ENCODE assay signal across 8 cellular contexts in the genomic region with DNA sequence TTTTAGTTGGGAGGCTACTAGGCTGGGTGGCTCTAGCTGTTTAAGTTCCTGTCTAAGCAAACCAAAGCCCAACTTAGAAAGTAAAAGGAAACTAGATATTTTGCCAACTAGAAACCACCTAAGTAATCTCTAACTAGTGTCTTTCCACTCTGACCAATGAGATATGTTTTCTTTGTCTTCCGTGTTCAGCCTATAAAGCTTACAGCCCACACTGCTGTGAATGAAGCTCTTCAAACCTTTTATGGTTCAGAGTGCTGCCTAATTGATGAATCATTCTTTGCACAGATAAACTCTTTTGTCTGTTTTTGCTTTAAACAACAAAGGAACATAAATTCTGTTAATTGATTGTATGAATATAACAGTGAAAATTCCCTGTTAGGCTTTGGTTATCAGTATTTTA.
A peak's percentile ranks its signal among the peaks of the same experiment; 100 is the strongest.
DNase-seq lines count a peak whose midpoint lies in the region; ATAC-seq and TF ChIP-seq lines count a peak whose summit lies in the region.

No MANE protein-coding gene starts in this region.

- H3K27ac Mint-ChIP-seq in activated naive CD4-positive, alpha-beta T cell treated with anti-CD3 and anti-CD28 coated beads, Interleukin-2, amount 50 U/mL, for 24 hours: peak overlapping the region; percentile 75
- no peak overlapping the region for H3K27ac Mint-ChIP-seq in WTC11

- H3K4me3 ChIP-seq in epithelial cell of esophagus (ENCODE audit: low read length): no peak overlapping the region

- H3K27me3 Mint-ChIP-seq in activated naive CD4-positive, alpha-beta T cell treated with anti-CD3 and anti-CD28 coated beads, Interleukin-2, amount 50 U/mL, for 24 hours: no peaks in the 10 kb centered on the region
- no peaks in the 10 kb centered on the region for H3K27me3 Mint-ChIP-seq in WTC11 (ENCODE audit: low read depth)

- no peaks in the 10 kb centered on the region for H3K9me3 Mint-ChIP-seq in activated naive CD4-positive, alpha-beta T cell treated with anti-CD3 and anti-CD28 coated beads, Interleukin-2, amount 50 U/mL, for 24 hours
- no peaks in the 10 kb centered on the region for H3K9me3 Mint-ChIP-seq in WTC11

- no peak for ATAC-seq in WTC11
- no peak for ATAC-seq in HG03175 (IDR thresholded peaks at IDR 0.05; ENCODE audit: unreplicated experiment)

- peaks cover 16% of the 10 kb centered on the region for H3K36me3 Mint-ChIP-seq in activated naive CD4-positive, alpha-beta T cell treated with anti-CD3 and anti-CD28 coated beads, Interleukin-2, amount 50 U/mL, for 24 hours
- H3K36me3 Mint-ChIP-seq in WTC11: no peaks in the 10 kb centered on the region

- H3K4me3 Mint-ChIP-seq in activated naive CD4-positive, alpha-beta T cell treated with anti-CD3 and anti-CD28 coated beads, Interleukin-2, amount 50 U/mL, for 24 hours: peak overlapping the region; percentile 44
- no peak overlapping the region for H3K4me3 Mint-ChIP-seq in WTC11

- DNase-seq in activated naive CD4-positive, alpha-beta T cell (lab: John Stamatoyannopoulos, UW): no peak
- DNase-seq in NCI-H69 (lab: John Stamatoyannopoulos, UW) (peak; percentile 72), epithelial cell of esophagus (ENCODE audit: low read depth) (peak; percentile 65), WTC11 (ENCODE audit: low spot score) (no peak), midbrain (lab: John Stamatoyannopoulos, UW) (no peak), NCI-H1694 treated with DMSO at 0.1 percent for 48 hours (lab: John Stamatoyannopoulos, UW) (no peak)

- POLR2A ChIA-PET in WTC11 (lab: Charles Lee): no interaction called here

- CTCF ChIA-PET in WTC11 (lab: Charles Lee): no interaction called here

- peaks cover 82% of the 10 kb centered on the region for H3K4me1 Mint-ChIP-seq in activated naive CD4-positive, alpha-beta T cell treated with anti-CD3 and anti-CD28 coated beads, Interleukin-2, amount 50 U/mL, for 24 hours
- peaks cover 78% of the 10 kb centered on the region for H3K4me1 Mint-ChIP-seq in WTC11

- no peak for TF ChIP-seq CTCF in epithelial cell of esophagus (IDR thresholded peaks at IDR 0.05; ENCODE audit: insufficient read depth, low read depth, low read length, missing control alignments)
- TF ChIP-seq CTCF in WTC11 (IDR thresholded peaks at IDR 0.05): no peak

TF ChIP-seq in WTC11, 78 proteins besides CTCF, POLR2A, EP300 and RAD21:
- TF ChIP-seq, protein P1, sequence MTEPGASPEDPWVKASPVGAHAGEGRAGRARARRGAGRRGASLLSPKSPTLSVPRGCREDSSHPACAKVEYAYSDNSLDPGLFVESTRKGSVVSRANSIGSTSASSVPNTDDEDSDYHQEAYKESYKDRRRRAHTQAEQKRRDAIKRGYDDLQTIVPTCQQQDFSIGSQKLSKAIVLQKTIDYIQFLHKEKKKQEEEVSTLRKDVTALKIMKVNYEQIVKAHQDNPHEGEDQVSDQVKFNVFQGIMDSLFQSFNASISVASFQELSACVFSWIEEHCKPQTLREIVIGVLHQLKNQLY (CRISPR knock-in tag; IDR thresholded peaks at IDR 0.05): no peak
- no peak for TF ChIP-seq ZNF121 (CRISPR knock-in tag; IDR thresholded peaks at IDR 0.05)
- no peak for TF ChIP-seq ZNF138 (CRISPR knock-in tag; conservative IDR thresholded peaks at IDR 0.05)
- TF ChIP-seq SMAD4 (CRISPR knock-in tag; IDR thresholded peaks at IDR 0.05): no peak
- TF ChIP-seq, protein P2, sequence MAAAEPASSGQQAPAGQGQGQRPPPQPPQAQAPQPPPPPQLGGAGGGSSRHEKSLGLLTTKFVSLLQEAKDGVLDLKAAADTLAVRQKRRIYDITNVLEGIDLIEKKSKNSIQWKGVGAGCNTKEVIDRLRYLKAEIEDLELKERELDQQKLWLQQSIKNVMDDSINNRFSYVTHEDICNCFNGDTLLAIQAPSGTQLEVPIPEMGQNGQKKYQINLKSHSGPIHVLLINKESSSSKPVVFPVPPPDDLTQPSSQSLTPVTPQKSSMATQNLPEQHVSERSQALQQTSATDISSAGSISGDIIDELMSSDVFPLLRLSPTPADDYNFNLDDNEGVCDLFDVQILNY (CRISPR knock-in tag; IDR thresholded peaks at IDR 0.05): no peak
- no peak for TF ChIP-seq NR1H2 (CRISPR knock-in tag; IDR thresholded peaks at IDR 0.05)
- TF ChIP-seq FOXK1 (CRISPR knock-in tag; IDR thresholded peaks at IDR 0.05): no peak
- TF ChIP-seq MXD4 (CRISPR knock-in tag; IDR thresholded peaks at IDR 0.05; ENCODE audit: borderline replicate concordance): no peak
- no peak for TF ChIP-seq HMGA2 (CRISPR knock-in tag; IDR thresholded peaks at IDR 0.05)
- TF ChIP-seq, protein P3, sequence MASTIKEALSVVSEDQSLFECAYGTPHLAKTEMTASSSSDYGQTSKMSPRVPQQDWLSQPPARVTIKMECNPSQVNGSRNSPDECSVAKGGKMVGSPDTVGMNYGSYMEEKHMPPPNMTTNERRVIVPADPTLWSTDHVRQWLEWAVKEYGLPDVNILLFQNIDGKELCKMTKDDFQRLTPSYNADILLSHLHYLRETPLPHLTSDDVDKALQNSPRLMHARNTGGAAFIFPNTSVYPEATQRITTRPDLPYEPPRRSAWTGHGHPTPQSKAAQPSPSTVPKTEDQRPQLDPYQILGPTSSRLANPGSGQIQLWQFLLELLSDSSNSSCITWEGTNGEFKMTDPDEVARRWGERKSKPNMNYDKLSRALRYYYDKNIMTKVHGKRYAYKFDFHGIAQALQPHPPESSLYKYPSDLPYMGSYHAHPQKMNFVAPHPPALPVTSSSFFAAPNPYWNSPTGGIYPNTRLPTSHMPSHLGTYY (CRISPR knock-in tag; IDR thresholded peaks at IDR 0.05): no peak
- no peak for TF ChIP-seq ZNF396 (CRISPR knock-in tag; IDR thresholded peaks at IDR 0.05; ENCODE audit: borderline replicate concordance)
- TF ChIP-seq CREB1 (CRISPR knock-in tag; IDR thresholded peaks at IDR 0.05): no peak
- no peak for TF ChIP-seq RELA (CRISPR knock-in tag; IDR thresholded peaks at IDR 0.05; ENCODE audit: borderline replicate concordance)

Comparison
In these comparisons a context has a peak if more than half of its experiments do, and no peak if none do; other contexts are left out.
1. DNase-seq: peak in NCI-H69 (single experiment) and epithelial cell of esophagus (single experiment); none in activated naive CD4-positive, alpha-beta T cell (0 of 4), WTC11 (single experiment), midbrain (single experiment) and NCI-H1694 treated with DMSO at 0.1 percent for 48 hours (single experiment).